Comparison of ENCODE assay signal across 23 cellular contexts in genomic region chr4:78496021-78496643, GRCh38.
"Had no signal": no experiment of that assay in that cellular context is flagged by ENCODE, and none has a peak within 500 bp of the region (broad histone marks: within the 10 kb centered on the region; RNA-seq: fewer than 3 reads in every experiment).

No MANE protein-coding gene starts in this region.

- FAIRE-seq: colon, keratinocyte, small intestine had no signal

- H3K4me3 ChIP-seq: adrenal gland, dorsolateral prefrontal cortex, lower lobe of right lung, testis, upper lobe of left lung had no signal

- H3K4me1 ChIP-seq: adrenal gland, lower lobe of right lung, testis, upper lobe of left lung had no signal

- H3K9me3 ChIP-seq: adrenal gland, lower lobe of right lung, testis, upper lobe of left lung had no signal

- H3K36me3 ChIP-seq: adrenal gland, lower lobe of right lung, upper lobe of left lung, WERI-Rb-1 had no signal

- DNase-seq: activated CD4-positive, alpha-beta T cell treated with anti-CD3 and anti-CD28 coated beads, Interleukin-2, amount 50 U/mL, for 4 hours; activated effector memory CD4-positive, alpha-beta T cell treated with anti-CD3 and anti-CD28 coated beads, Interleukin-2, amount 50 U/mL, for 16 hours; activated naive CD4-positive, alpha-beta T cell treated with anti-CD3 and anti-CD28 coated beads, Interleukin-2, amount 50 U/mL, for 16 hours; activated T-cell treated with anti-CD3 and anti-CD28 coated beads, Interleukin-2, amount 50 U/mL, for 72 hours; adrenal gland; dorsolateral prefrontal cortex; endodermal cell; foreskin melanocyte; glutamatergic neuron; hypothalamus; lower lobe of right lung; nephron progenitor cell; nucleus accumbens; right cardiac atrium; small intestine; stimulated activated CD4-positive, alpha-beta T cell treated with anti-CD3 and anti-CD28 coated beads, Interleukin-4, amount 100 ng/mL, for 1 hour; stimulated activated naive CD8-positive, alpha-beta T cell treated with anti-CD3 and anti-CD28 coated beads, Interleukin-15, amount 100 ng/mL, for 72 hours; T-helper 17 cell; testis; upper lobe of left lung; WERI-Rb-1 had no signal

- H3K27ac ChIP-seq: adrenal gland, dorsolateral prefrontal cortex, lower lobe of right lung, testis, upper lobe of left lung, WERI-Rb-1 had no signal

- ATAC-seq: activated T-cell treated with anti-CD3 and anti-CD28 coated beads, Interleukin-2, amount 50 U/mL, for 72 hours; lower lobe of right lung; stimulated activated naive CD8-positive, alpha-beta T cell treated with anti-CD3 and anti-CD28 coated beads, Interleukin-15, amount 100 ng/mL, for 72 hours; T-helper 17 cell had no signal

- H3K27me3 ChIP-seq: adrenal gland, dorsolateral prefrontal cortex, testis, upper lobe of left lung had no signal
